21 cellular contexts compared by ENCODE assay signal in the genomic region with DNA sequence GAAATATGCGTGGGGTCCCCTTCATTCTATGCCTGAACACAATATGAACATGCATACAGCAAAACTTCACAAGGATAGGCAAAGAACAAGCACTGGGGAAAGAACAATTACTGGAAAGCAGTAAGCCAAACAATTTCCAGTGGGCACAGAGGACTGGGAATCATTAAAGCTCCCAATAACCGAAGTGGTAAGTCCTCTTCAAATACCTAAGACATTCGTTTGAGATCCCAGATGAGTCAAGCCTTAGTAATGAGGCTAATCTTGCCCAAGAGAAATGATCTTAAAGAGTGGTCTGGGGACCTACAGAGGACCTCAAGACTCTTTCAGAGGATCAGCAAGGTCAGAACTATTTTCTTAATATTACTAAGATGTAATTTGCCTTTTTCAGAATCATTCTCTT. TPM values are rescaled to one million over a fixed set of nuclear protein-coding genes. Genes with fewer than 3 reads are reported as not detected.
A peak's percentile ranks its signal among the peaks of the same experiment; 100 is the strongest.
DNase-seq lines count a peak whose midpoint lies in the region; ATAC-seq and TF ChIP-seq lines count a peak whose summit lies in the region.
"Had no signal": no experiment of that assay in that cellular context is flagged by ENCODE, and none has a peak within 500 bp of the region (broad histone marks: within the 10 kb centered on the region; RNA-seq: fewer than 3 reads in every experiment).

No MANE protein-coding gene starts in this region.

- no peak for ATAC-seq in GM21447 (IDR thresholded peaks at IDR 0.05; ENCODE audit: unreplicated experiment)
- ATAC-seq in activated naive CD8-positive, alpha-beta T cell treated with anti-CD3 and anti-CD28 coated beads, Interleukin-2, amount 50 U/mL, for 24 hours: no peak
- no peak for ATAC-seq in HG02852 (IDR thresholded peaks at IDR 0.05; ENCODE audit: unreplicated experiment)
- ATAC-seq: left cardiac atrium; stimulated activated naive CD8-positive, alpha-beta T cell treated with anti-CD3 and anti-CD28 coated beads, Interleukin-15, amount 100 ng/mL, for 72 hours had no signal

- no peak overlapping the region for H3K27ac ChIP-seq in AG04450 (ENCODE audit: low read depth, low read length)
- H3K27ac ChIP-seq: right atrium auricular region, SJCRH30, upper lobe of left lung had no signal

- H3K36me3 Mint-ChIP-seq in activated naive CD8-positive, alpha-beta T cell treated with anti-CD3 and anti-CD28 coated beads, Interleukin-2, amount 50 U/mL, for 24 hours (ENCODE audit: low read depth): peaks cover 4% of the 10 kb centered on the region

- TF ChIP-seq CTCF in AG04450 (IDR thresholded peaks at IDR 0.05; ENCODE audit: low read depth, low read length): no peak

- H3K4me3 Mint-ChIP-seq in activated naive CD8-positive, alpha-beta T cell treated with anti-CD3 and anti-CD28 coated beads, Interleukin-2, amount 50 U/mL, for 24 hours: no peak overlapping the region
- H3K4me3 Mint-ChIP-seq: activated CD4-positive, alpha-beta T cell treated with anti-CD3 and anti-CD28 coated beads, Interleukin-2, amount 10 ng/mL, durations not matched to agents 24 days and 14 days; CD4-positive, CD25-positive, alpha-beta regulatory T cell; dendritic cell treated with granulocyte-macrophage colony-stimulating factor and Interleukin-4, amounts not matched to agents 40 ng/mL and 50 ng/mL, for 4 days; stimulated activated naive CD8-positive, alpha-beta T cell treated with anti-CD3 and anti-CD28 coated beads, Interleukin-15, amount 100 ng/mL, for 72 hours had no signal

- peak; percentile 16 for DNase-seq in AG04450 (ENCODE audit: low read depth, low spot score)
- DNase-seq in HS-5 (ENCODE audit: low read depth): peak; percentile 39
- DNase-seq in astrocyte of the hippocampus (ENCODE audit: low read depth, low spot score): peak; percentile 47
- DNase-seq in glomerular visceral epithelial cell (ENCODE audit: extremely low spot score): peak; percentile 25
- no peak for DNase-seq in activated naive CD8-positive, alpha-beta T cell treated with anti-CD3 and anti-CD28 coated beads, Interleukin-2, amount 50 U/mL, for 24 hours
- no peak for DNase-seq in pons (ENCODE audit: low spot score)
- DNase-seq: activated CD4-positive, alpha-beta T cell treated with anti-CD3 and anti-CD28 coated beads, Interleukin-2, amount 10 ng/mL, durations not matched to agents 24 days and 14 days; activated naive CD4-positive, alpha-beta T cell; CD4-positive, CD25-positive, alpha-beta regulatory T cell; DMS79; hypothalamus; left cardiac atrium; NCI-H1930; NCI-H510A treated with DMSO at 0.1 percent for 48 hours; SJCRH30; stimulated activated naive CD8-positive, alpha-beta T cell treated with anti-CD3 and anti-CD28 coated beads, Interleukin-15, amount 100 ng/mL, for 72 hours; upper lobe of left lung had no signal

- no peak overlapping the region for H3K27ac Mint-ChIP-seq in activated naive CD8-positive, alpha-beta T cell treated with anti-CD3 and anti-CD28 coated beads, Interleukin-2, amount 50 U/mL, for 24 hours
- H3K27ac Mint-ChIP-seq: activated CD4-positive, alpha-beta T cell treated with anti-CD3 and anti-CD28 coated beads, Interleukin-2, amount 10 ng/mL, durations not matched to agents 24 days and 14 days; dendritic cell treated with granulocyte-macrophage colony-stimulating factor and Interleukin-4, amounts not matched to agents 40 ng/mL and 50 ng/mL, for 4 days; stimulated activated naive CD8-positive, alpha-beta T cell treated with anti-CD3 and anti-CD28 coated beads, Interleukin-15, amount 100 ng/mL, for 72 hours had no signal

- no peaks in the 10 kb centered on the region for H3K27me3 Mint-ChIP-seq in activated naive CD8-positive, alpha-beta T cell treated with anti-CD3 and anti-CD28 coated beads, Interleukin-2, amount 50 U/mL, for 24 hours
- H3K27me3 Mint-ChIP-seq: activated CD4-positive, alpha-beta T cell treated with anti-CD3 and anti-CD28 coated beads, Interleukin-2, amount 10 ng/mL, durations not matched to agents 24 days and 14 days; CD4-positive, CD25-positive, alpha-beta regulatory T cell; dendritic cell treated with granulocyte-macrophage colony-stimulating factor and Interleukin-4, amounts not matched to agents 40 ng/mL and 50 ng/mL, for 4 days; stimulated activated naive CD8-positive, alpha-beta T cell treated with anti-CD3 and anti-CD28 coated beads, Interleukin-15, amount 100 ng/mL, for 72 hours had no signal

- POLR2A ChIA-PET in AG04450 (lab: Yijun Ruan, JAX): no interaction called here

- H3K27me3 ChIP-seq in AG04450 (ENCODE audit: control insufficient read depth, insufficient read depth, low read length): no peaks in the 10 kb centered on the region
- H3K27me3 ChIP-seq: right atrium auricular region, SJCRH30, upper lobe of left lung had no signal

- H3K4me3 ChIP-seq in AG04450 (ENCODE audit: low read depth, low read length): no peak overlapping the region
- H3K4me3 ChIP-seq: right atrium auricular region, SJCRH30, upper lobe of left lung had no signal

- CTCF ChIA-PET in AG04450 (lab: Charles Lee): interaction anchor here (1.4 kb wide), 1 partner anchor 8 kb away, joined by 10 read pairs; no protein-coding TSS in a partner anchor

- H3K9me3 Mint-ChIP-seq in activated naive CD8-positive, alpha-beta T cell treated with anti-CD3 and anti-CD28 coated beads, Interleukin-2, amount 50 U/mL, for 24 hours: no peaks in the 10 kb centered on the region
- H3K9me3 Mint-ChIP-seq: activated CD4-positive, alpha-beta T cell treated with anti-CD3 and anti-CD28 coated beads, Interleukin-2, amount 10 ng/mL, durations not matched to agents 24 days and 14 days; CD4-positive, CD25-positive, alpha-beta regulatory T cell; dendritic cell treated with granulocyte-macrophage colony-stimulating factor and Interleukin-4, amounts not matched to agents 40 ng/mL and 50 ng/mL, for 4 days; stimulated activated naive CD8-positive, alpha-beta T cell treated with anti-CD3 and anti-CD28 coated beads, Interleukin-15, amount 100 ng/mL, for 72 hours had no signal

- peaks cover 16% of the 10 kb centered on the region for H3K4me1 Mint-ChIP-seq in activated naive CD8-positive, alpha-beta T cell treated with anti-CD3 and anti-CD28 coated beads, Interleukin-2, amount 50 U/mL, for 24 hours

- H3K9me3 ChIP-seq in AG04450 (ENCODE audit: control insufficient read depth, insufficient read depth, low read length): no peaks in the 10 kb centered on the region
- H3K9me3 ChIP-seq: right atrium auricular region, SJCRH30, upper lobe of left lung had no signal

RNA-seq across cellular contexts. Expression of a gene that starts 28.6 kb away (rescaled TPM):
- polyA plus RNA-seq in AG04450 (2011; rRNA removed): 17.2 and 25.0 TPM in 2 replicates
- 10.0 and 13.7 TPM in 2 replicates for polyA minus RNA-seq in AG04450 (2011; rRNA and poly(A)+ RNA removed)

RNA-seq across cellular contexts. Expression of a gene that starts 28.8 kb away (rescaled TPM):
- polyA plus RNA-seq in AG04450 (2011; rRNA removed): 73.2 and 82.0 TPM in 2 replicates
- polyA minus RNA-seq in AG04450 (2011; rRNA and poly(A)+ RNA removed): 42.0 and 69.2 TPM in 2 replicates

Comparison
In these comparisons a context has a peak if more than half of its experiments do, and no peak if none do; other contexts are left out.
1. DNase-seq: peak in AG04450 (single experiment), HS-5 (single experiment), astrocyte of the hippocampus (single experiment) and glomerular visceral epithelial cell (single experiment); none in activated naive CD8-positive, alpha-beta T cell treated with anti-CD3 and anti-CD28 coated beads, Interleukin-2, amount 50 U/mL, for 24 hours (single experiment) and pons (single experiment).